In genomic region chr12:112191840-112192321, GRCh38 we compare ENCODE assay signal across 18 cellular contexts.
DNase-seq lines count a peak whose midpoint lies in the region; ATAC-seq and TF ChIP-seq lines count a peak whose summit lies in the region.
"Had no signal": no experiment of that assay in that cellular context is flagged by ENCODE, and none has a peak within 500 bp of the region (broad histone marks: within the 10 kb centered on the region; RNA-seq: fewer than 3 reads in every experiment).

No MANE protein-coding gene starts in this region.

- peaks cover 19% of the 10 kb centered on the region for H3K4me1 ChIP-seq in left ventricle myocardium inferior

- no peaks in the 10 kb centered on the region for H3K9me3 Mint-ChIP-seq in activated naive CD4-positive, alpha-beta T cell treated with anti-CD3 and anti-CD28 coated beads, Interleukin-2, amount 10 ng/mL, durations not matched to agents 7 days and 5 days
- no peaks in the 10 kb centered on the region for H3K9me3 Mint-ChIP-seq in stimulated activated naive B cell treated with anti-CD40 and anti-IgM and Interleukin-4, amounts not matched to agents 10 μg/mL and 1 μg/mL and 100 μg/mL, for 72 hours
- H3K9me3 Mint-ChIP-seq: activated CD4-positive, alpha-beta memory T cell treated with anti-CD3 and anti-CD28 coated beads, Interleukin-2, amount 10 ng/mL, durations not matched to agents 7 days and 5 days; activated T-helper 2 cell treated with anti-CD3 and anti-CD28 coated beads, Interferon-gamma antibody, Interleukin-2, Interleukin-4, amounts not matched to agents 10 μg/mL and 5 μg/mL and 100 μg/mL, durations not matched to agents 14 hours and 24 hours and 36 hours; CD8-positive, alpha-beta T cell; natural killer cell treated with Interleukin-12 subunit alpha and Interleukin-12 subunit beta and Interleukin-15 and Interleukin-18, amount 100 ng/mL, for 72 hours had no signal

- CTCF ChIA-PET in activated naive CD4-positive, alpha-beta T cell treated with anti-CD3 and anti-CD28 coated beads, Interleukin-2, amount 10 ng/mL, durations not matched to agents 7 days and 5 days (lab: Charles Lee): interaction anchor here (0.9 kb wide), 1 partner anchor 195 kb away, joined by 3 read pairs; no protein-coding TSS in a partner anchor

- H3K27me3 ChIP-seq in left ventricle myocardium inferior (ENCODE audit: low read depth): no peaks in the 10 kb centered on the region

- no peak for ATAC-seq in stimulated activated naive B cell treated with anti-CD40 and anti-IgM and Interleukin-4, amounts not matched to agents 10 μg/mL and 1 μg/mL and 100 μg/mL, for 72 hours (replicated peaks)
- ATAC-seq in activated CD4-positive, CD25-positive, alpha-beta regulatory T cell treated with anti-CD3 and anti-CD28 coated beads, Interleukin-2, amount 50 U/mL, for 24 hours: no peak
- ATAC-seq: CD8-positive, alpha-beta T cell; GM12878 had no signal

- DNase-seq in activated naive CD4-positive, alpha-beta T cell treated with anti-CD3 and anti-CD28 coated beads, Interleukin-2, amount 10 ng/mL, durations not matched to agents 7 days and 5 days: no peak
- DNase-seq in activated naive CD4-positive, alpha-beta T cell treated with Interleukin-2 at 50 U/mL for 16 hours: no peak
- no peak for DNase-seq in left ventricle myocardium inferior
- DNase-seq in stimulated activated naive B cell treated with anti-CD40 and anti-IgM and Interleukin-4, amounts not matched to agents 10 μg/mL and 1 μg/mL and 100 μg/mL, for 72 hours: no peak
- no peak for DNase-seq in amniotic stem cell (lab: John Stamatoyannopoulos, UW)
- no peak for DNase-seq in NAMALWA (ENCODE audit: low spot score)
- DNase-seq: activated CD4-positive, alpha-beta memory T cell treated with anti-CD3 and anti-CD28 coated beads, Interleukin-2, amount 10 ng/mL, durations not matched to agents 7 days and 5 days; CD8-positive, alpha-beta T cell; NCI-H146; NCI-H510A treated with DMSO at 0.1 percent for 48 hours; OCI-M1 had no signal

- TF ChIP-seq CTCF in left ventricle myocardium inferior (IDR thresholded peaks at IDR 0.05; ENCODE audit: borderline replicate concordance): no peak

- H3K36me3 ChIP-seq in left ventricle myocardium inferior: peaks cover 77% of the 10 kb centered on the region

- peak overlapping the region; percentile 49 for H3K27ac ChIP-seq in cingulate gyrus (ENCODE audit: low read depth, low read length)
- H3K27ac ChIP-seq in left ventricle myocardium inferior (replicated peaks): peak overlapping the region; percentile 64
- H3K27ac ChIP-seq: HL-60, thoracic aorta had no signal

- no peak overlapping the region for H3K4me3 Mint-ChIP-seq in activated naive CD4-positive, alpha-beta T cell treated with anti-CD3 and anti-CD28 coated beads, Interleukin-2, amount 10 ng/mL, durations not matched to agents 7 days and 5 days
- H3K4me3 Mint-ChIP-seq in stimulated activated naive B cell treated with anti-CD40 and anti-IgM and Interleukin-4, amounts not matched to agents 10 μg/mL and 1 μg/mL and 100 μg/mL, for 72 hours: no peak overlapping the region
- H3K4me3 Mint-ChIP-seq: activated CD4-positive, alpha-beta memory T cell treated with anti-CD3 and anti-CD28 coated beads, Interleukin-2, amount 10 ng/mL, durations not matched to agents 7 days and 5 days; CD8-positive, alpha-beta T cell; natural killer cell treated with Interleukin-12 subunit alpha and Interleukin-12 subunit beta and Interleukin-15 and Interleukin-18, amount 100 ng/mL, for 72 hours had no signal

- H3K4me3 ChIP-seq in left ventricle myocardium inferior: no peak overlapping the region
- H3K4me3 ChIP-seq: GM12878, thoracic aorta had no signal

- H3K4me1 Mint-ChIP-seq in activated naive CD4-positive, alpha-beta T cell treated with anti-CD3 and anti-CD28 coated beads, Interleukin-2, amount 10 ng/mL, durations not matched to agents 7 days and 5 days: no peaks in the 10 kb centered on the region
- H3K4me1 Mint-ChIP-seq in stimulated activated naive B cell treated with anti-CD40 and anti-IgM and Interleukin-4, amounts not matched to agents 10 μg/mL and 1 μg/mL and 100 μg/mL, for 72 hours: no peaks in the 10 kb centered on the region
- H3K4me1 Mint-ChIP-seq: activated CD4-positive, alpha-beta memory T cell treated with anti-CD3 and anti-CD28 coated beads, Interleukin-2, amount 10 ng/mL, durations not matched to agents 7 days and 5 days had no signal

- peaks cover 34% of the 10 kb centered on the region for H3K36me3 Mint-ChIP-seq in activated naive CD4-positive, alpha-beta T cell treated with anti-CD3 and anti-CD28 coated beads, Interleukin-2, amount 10 ng/mL, durations not matched to agents 7 days and 5 days
- H3K36me3 Mint-ChIP-seq in stimulated activated naive B cell treated with anti-CD40 and anti-IgM and Interleukin-4, amounts not matched to agents 10 μg/mL and 1 μg/mL and 100 μg/mL, for 72 hours: peaks cover 42 to 65% of the 10 kb centered on the region in 2 donors

- no peaks in the 10 kb centered on the region for H3K9me3 ChIP-seq in left ventricle myocardium inferior (replicated peaks)
- H3K9me3 ChIP-seq: thoracic aorta had no signal

- intact Hi-C loops in left ventricle myocardium inferior (cut with micrococcal nuclease): no loop called here

- no peaks in the 10 kb centered on the region for H3K27me3 Mint-ChIP-seq in activated naive CD4-positive, alpha-beta T cell treated with anti-CD3 and anti-CD28 coated beads, Interleukin-2, amount 10 ng/mL, durations not matched to agents 7 days and 5 days
- no peaks in the 10 kb centered on the region for H3K27me3 Mint-ChIP-seq in stimulated activated naive B cell treated with anti-CD40 and anti-IgM and Interleukin-4, amounts not matched to agents 10 μg/mL and 1 μg/mL and 100 μg/mL, for 72 hours
- H3K27me3 Mint-ChIP-seq: activated CD4-positive, alpha-beta memory T cell treated with anti-CD3 and anti-CD28 coated beads, Interleukin-2, amount 10 ng/mL, durations not matched to agents 7 days and 5 days; natural killer cell treated with Interleukin-12 subunit alpha and Interleukin-12 subunit beta and Interleukin-15 and Interleukin-18, amount 100 ng/mL, for 72 hours had no signal

- H3K27ac Mint-ChIP-seq in activated naive CD4-positive, alpha-beta T cell treated with anti-CD3 and anti-CD28 coated beads, Interleukin-2, amount 10 ng/mL, durations not matched to agents 7 days and 5 days: peak overlapping the region; percentile 33
- peak overlapping the region; percentile 42 for H3K27ac Mint-ChIP-seq in stimulated activated naive B cell treated with anti-CD40 and anti-IgM and Interleukin-4, amounts not matched to agents 10 μg/mL and 1 μg/mL and 100 μg/mL, for 72 hours
- H3K27ac Mint-ChIP-seq: activated CD4-positive, alpha-beta memory T cell treated with anti-CD3 and anti-CD28 coated beads, Interleukin-2, amount 10 ng/mL, durations not matched to agents 7 days and 5 days; activated T-helper 2 cell treated with anti-CD3 and anti-CD28 coated beads, Interferon-gamma antibody, Interleukin-2, Interleukin-4, amounts not matched to agents 10 μg/mL and 5 μg/mL and 100 μg/mL, durations not matched to agents 14 hours and 24 hours and 36 hours; CD8-positive, alpha-beta T cell had no signal
